In genomic region chr3:179348325-179349013, GRCh38 we compare ENCODE assay signal across 8 cellular contexts. TPM values are rescaled to one million over a fixed set of nuclear protein-coding genes. Genes with fewer than 3 reads are reported as not detected.
DNase-seq lines count a peak whose midpoint lies in the region; ATAC-seq lines count a peak whose summit lies in the region.

No MANE protein-coding gene starts in this region.

- H3K36me3 Mint-ChIP-seq in CD8-positive, alpha-beta memory T cell: peaks cover 4 to 38% (median 6%) of the 10 kb centered on the region in 3 donors
- peaks cover 25% of the 10 kb centered on the region for H3K36me3 Mint-ChIP-seq in activated CD4-positive, alpha-beta memory T cell treated with anti-CD3 and anti-CD28 coated beads, Interleukin-2, amount 10 ng/mL, durations not matched to agents 7 days and 5 days (ENCODE audit: low read depth)

- no peaks in the 10 kb centered on the region for H3K9me3 Mint-ChIP-seq in CD8-positive, alpha-beta memory T cell
- H3K9me3 Mint-ChIP-seq in activated CD4-positive, alpha-beta memory T cell treated with anti-CD3 and anti-CD28 coated beads, Interleukin-2, amount 10 ng/mL, durations not matched to agents 7 days and 5 days: no peaks in the 10 kb centered on the region

- H3K27me3 ChIP-seq in CD8-positive, alpha-beta memory T cell (ENCODE audit: insufficient read depth, low read length, poor library complexity, severe bottlenecking): no peaks in the 10 kb centered on the region
- no peaks in the 10 kb centered on the region for H3K27me3 ChIP-seq in iPS-20b (ENCODE audit: insufficient read depth, low read length)

- H3K27ac Mint-ChIP-seq in CD8-positive, alpha-beta memory T cell: peak overlapping the region; percentile 36 to 99 (median 89)
- H3K27ac Mint-ChIP-seq in activated CD4-positive, alpha-beta memory T cell treated with anti-CD3 and anti-CD28 coated beads, Interleukin-2, amount 10 ng/mL, durations not matched to agents 7 days and 5 days: peak overlapping the region; percentile 32

- CTCF ChIA-PET in CD8-positive, alpha-beta memory T cell (lab: Charles Lee): interaction anchor here (0.9 to 3.4 kb wide), 2 partner anchors 27 to 28 kb away, joined by 3 to 9 read pairs; no protein-coding TSS in a partner anchor
- CTCF ChIA-PET in activated CD4-positive, alpha-beta memory T cell treated with anti-CD3 and anti-CD28 coated beads, Interleukin-2, amount 10 ng/mL, durations not matched to agents 7 days and 5 days (lab: Charles Lee): interaction anchor here (1.0 to 1.3 kb wide), 3 partner anchors 17 to 279 kb away, joined by 3 to 4 read pairs (median 3); no protein-coding TSS in a partner anchor

- H3K36me3 ChIP-seq in CD8-positive, alpha-beta memory T cell (ENCODE audit: insufficient read depth, low read length): peaks cover 8% of the 10 kb centered on the region
- peaks cover 28% of the 10 kb centered on the region for H3K36me3 ChIP-seq in iPS-20b (ENCODE audit: insufficient read depth, low read depth, low read length)

- H3K9me3 ChIP-seq in CD8-positive, alpha-beta memory T cell (ENCODE audit: low read length): no peaks in the 10 kb centered on the region
- H3K9me3 ChIP-seq in iPS-20b (ENCODE audit: insufficient read depth, low read depth, low read length): no peaks in the 10 kb centered on the region

- peak overlapping the region; percentile 81 for H3K27ac ChIP-seq in CD8-positive, alpha-beta memory T cell (ENCODE audit: low read depth, low read length)
- H3K27ac ChIP-seq in iPS-20b (ENCODE audit: low read length): no peak overlapping the region
- peak overlapping the region; percentile 82 for H3K27ac ChIP-seq in substantia nigra (ENCODE audit: low read depth, low read length, poor library complexity, severe bottlenecking)

- H3K4me1 Mint-ChIP-seq in CD8-positive, alpha-beta memory T cell: peaks cover 28 to 48% (median 46%) of the 10 kb centered on the region in 3 donors
- H3K4me1 Mint-ChIP-seq in activated CD4-positive, alpha-beta memory T cell treated with anti-CD3 and anti-CD28 coated beads, Interleukin-2, amount 10 ng/mL, durations not matched to agents 7 days and 5 days: peaks cover 27% of the 10 kb centered on the region

- peak overlapping the region; percentile 91 to 100 (median 99) for H3K4me3 Mint-ChIP-seq in CD8-positive, alpha-beta memory T cell
- peak overlapping the region; percentile 94 for H3K4me3 Mint-ChIP-seq in activated CD4-positive, alpha-beta memory T cell treated with anti-CD3 and anti-CD28 coated beads, Interleukin-2, amount 10 ng/mL, durations not matched to agents 7 days and 5 days

- H3K27me3 Mint-ChIP-seq in CD8-positive, alpha-beta memory T cell: no peaks in the 10 kb centered on the region
- H3K27me3 Mint-ChIP-seq in activated CD4-positive, alpha-beta memory T cell treated with anti-CD3 and anti-CD28 coated beads, Interleukin-2, amount 10 ng/mL, durations not matched to agents 7 days and 5 days: no peaks in the 10 kb centered on the region

- POLR2A ChIA-PET in CD8-positive, alpha-beta memory T cell (lab: Charles Lee): interaction anchor here (1.3 kb wide), 1 partner anchor 24 kb away, joined by 3 read pairs; no protein-coding TSS in a partner anchor
- POLR2A ChIA-PET in activated CD4-positive, alpha-beta memory T cell treated with anti-CD3 and anti-CD28 coated beads, Interleukin-2, amount 10 ng/mL, durations not matched to agents 7 days and 5 days (lab: Charles Lee): interaction anchor here (1.0 to 3.8 kb wide), 5 partner anchors 22 to 1254 kb away, joined by 3 to 42 read pairs (median 4); partner anchors contain the start of genes TTC14 and ZNF639

- H3K4me1 ChIP-seq in CD8-positive, alpha-beta memory T cell (ENCODE audit: insufficient read depth, low read length): peaks cover 13% of the 10 kb centered on the region
- peaks cover 6% of the 10 kb centered on the region for H3K4me1 ChIP-seq in iPS-20b (ENCODE audit: insufficient read depth, low read length)

- DNase-seq in CD8-positive, alpha-beta memory T cell: no peak
- no peak for DNase-seq in activated CD4-positive, alpha-beta memory T cell treated with anti-CD3 and anti-CD28 coated beads, Interleukin-2, amount 10 ng/mL, durations not matched to agents 7 days and 5 days
- DNase-seq in substantia nigra (lab: John Stamatoyannopoulos, UW): no peak
- DNase-seq in effector CD8-positive, alpha-beta T cell (lab: John Stamatoyannopoulos, UW): no peak
- DNase-seq in HK-2 (ENCODE audit: unreplicated experiment): no peak

- ATAC-seq in GM19397 (IDR thresholded peaks at IDR 0.05; ENCODE audit: unreplicated experiment) (peak; percentile 37), HG03460 (IDR thresholded peaks at IDR 0.05; ENCODE audit: unreplicated experiment) (peak; percentile 53)

- peak overlapping the region; percentile 81 for H3K9ac ChIP-seq in iPS-20b (ENCODE audit: low read depth, low read length)

- H3K4me3 ChIP-seq in CD8-positive, alpha-beta memory T cell (ENCODE audit: low read length): peak overlapping the region; percentile 94
- H3K4me3 ChIP-seq in iPS-20b (ENCODE audit: low read length): peak overlapping the region; percentile 97

RNA-seq across cellular contexts. Expression of gene MFN1, which starts 1.0 kb away (rescaled TPM):
- total RNA-seq in CD8-positive, alpha-beta memory T cell: 10 to 100 TPM; 36.5 to 36.8 TPM
- 12.1 TPM for polyA plus RNA-seq in CD8-positive, alpha-beta memory T cell
- 10 to 100 TPM; 30.6 to 31.2 TPM for total RNA-seq in activated CD4-positive, alpha-beta memory T cell treated with anti-CD3 and anti-CD28 coated beads, Interleukin-2, amount 10 ng/mL, durations not matched to agents 7 days and 5 days

RNA-seq across cellular contexts. Expression of gene ZNF639, which starts 25.6 kb away (rescaled TPM):
- total RNA-seq in CD8-positive, alpha-beta memory T cell: 10 to 100 TPM; 41.9 to 44.5 TPM
- polyA plus RNA-seq in CD8-positive, alpha-beta memory T cell: 63.7 TPM
- total RNA-seq in activated CD4-positive, alpha-beta memory T cell treated with anti-CD3 and anti-CD28 coated beads, Interleukin-2, amount 10 ng/mL, durations not matched to agents 7 days and 5 days: 10 to 100 TPM; 29.8 to 31.5 TPM
